In genomic region chr14:73661872-73662271, GRCh38 we compare ENCODE assay signal across 1 cellular context.
TF ChIP-seq lines count a peak whose summit lies in the region.

No MANE protein-coding gene starts in this region.

TF ChIP-seq in A549, 52 proteins besides CTCF, POLR2A, EP300 and RAD21 (continued from another document):
- TF ChIP-seq REST (IDR thresholded peaks at IDR 0.05) (no peak), RFX5 (IDR thresholded peaks at IDR 0.05) (no peak), EHMT2 (IDR thresholded peaks at IDR 0.05; ENCODE audit: low read depth) (no peak), KDM5A (IDR thresholded peaks at IDR 0.05) (no peak), FOSB (CRISPR knock-in tag; IDR thresholded peaks at IDR 0.05) (no peak), GATA3 (IDR thresholded peaks at IDR 0.05; ENCODE audit: borderline replicate concordance) (no peak), CHD2 (IDR thresholded peaks at IDR 0.05; ENCODE audit: low read length, partially characterized antibody) (no peak), ESRRA (IDR thresholded peaks at IDR 0.05; ENCODE audit: borderline replicate concordance, low read length) (no peak), HEYL (CRISPR knock-in tag; IDR thresholded peaks at IDR 0.05) (no peak), EHF (CRISPR knock-in tag; IDR thresholded peaks at IDR 0.05) (no peak), TP53 (CRISPR knock-in tag; IDR thresholded peaks at IDR 0.05) (no peak), FOSL2 (IDR thresholded peaks at IDR 0.05) (no peak), FOSL2 (CRISPR knock-in tag; IDR thresholded peaks at IDR 0.05) (no peak), ZFP36 (IDR thresholded peaks at IDR 0.05; ENCODE audit: borderline replicate concordance, partially characterized antibody) (no peak), ELK1 (IDR thresholded peaks at IDR 0.05; ENCODE audit: low read depth, low read length) (no peak), ATOH8 (CRISPR knock-in tag; IDR thresholded peaks at IDR 0.05; ENCODE audit: low read depth) (no peak)
TF ChIP-seq in A549: peak in this region for 0.
